Comparison of ENCODE assay signal across 14 cellular contexts in the genomic region with DNA sequence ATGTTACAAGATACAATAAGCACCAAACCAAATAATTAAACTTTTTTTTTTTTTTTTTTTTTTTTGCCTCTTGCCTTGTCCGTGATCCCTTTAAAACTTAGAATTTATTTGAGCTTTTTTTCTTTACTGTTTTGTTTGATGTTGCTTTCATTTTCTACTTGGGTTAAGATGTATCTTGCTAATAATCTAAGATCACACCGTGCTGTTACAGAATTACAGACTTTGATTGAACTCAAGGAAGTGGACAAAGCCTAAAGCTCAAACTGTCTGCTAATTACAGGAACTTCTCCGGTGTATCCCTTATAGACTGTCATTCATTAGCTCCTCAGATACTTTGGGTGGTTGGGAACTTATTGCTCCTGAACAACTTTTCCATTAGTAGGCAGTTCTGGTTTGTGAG. TPM values are rescaled to one million over a fixed set of nuclear protein-coding genes. Genes with fewer than 3 reads are reported as not detected.
A peak's percentile ranks its signal among the peaks of the same experiment; 100 is the strongest.
DNase-seq lines count a peak whose midpoint lies in the region; ATAC-seq and TF ChIP-seq lines count a peak whose summit lies in the region.
"Had no signal": no experiment of that assay in that cellular context is flagged by ENCODE, and none has a peak within 500 bp of the region (broad histone marks: within the 10 kb centered on the region; RNA-seq: fewer than 3 reads in every experiment).

No MANE protein-coding gene starts in this region.

- H3K27ac Mint-ChIP-seq in activated CD4-positive, alpha-beta T cell treated with anti-CD3 and anti-CD28 coated beads, Interleukin-2, amount 10 ng/mL, durations not matched to agents 7 days and 5 days, result peak overlapping the region; percentile 94
- peak overlapping the region; percentile 96 for H3K27ac Mint-ChIP-seq in activated naive CD8-positive, alpha-beta T cell treated with anti-CD3 and anti-CD28 coated beads, Interleukin-2, amount 10 ng/mL, durations not matched to agents 7 days and 5 days
- peak overlapping the region; percentile 92 to 94 for H3K27ac Mint-ChIP-seq in natural killer cell

- no peaks in the 10 kb centered on the region for H3F3A ChIP-seq in OCI-LY1 (ENCODE audit: insufficient read depth, low read length)

- peaks cover 16% of the 10 kb centered on the region for H3K9me3 Mint-ChIP-seq in activated CD4-positive, alpha-beta T cell treated with anti-CD3 and anti-CD28 coated beads, Interleukin-2, amount 10 ng/mL, durations not matched to agents 7 days and 5 days
- peaks cover 5% of the 10 kb centered on the region for H3K9me3 Mint-ChIP-seq in activated naive CD8-positive, alpha-beta T cell treated with anti-CD3 and anti-CD28 coated beads, Interleukin-2, amount 10 ng/mL, durations not matched to agents 7 days and 5 days
- no peaks in the 10 kb centered on the region for H3K9me3 Mint-ChIP-seq in natural killer cell

- ATAC-seq in activated naive CD8-positive, alpha-beta T cell treated with anti-CD3 and anti-CD28 coated beads, Interleukin-2, amount 10 ng/mL, durations not matched to agents 7 days and 5 days (ENCODE audit: low read depth), result peak; percentile 12
- ATAC-seq in natural killer cell (peak; percentile 5 to 33 (median 15)), GM19395 (IDR thresholded peaks at IDR 0.05; ENCODE audit: unreplicated experiment) (no peak)

- no peak overlapping the region for H3K9ac ChIP-seq in OCI-LY1 (ENCODE audit: low read length)

- no peaks in the 10 kb centered on the region for H3K27me3 ChIP-seq in OCI-LY1 (ENCODE audit: insufficient read depth, low read length)
- H3K27me3 ChIP-seq: esophagus muscularis mucosa had no signal

- CTCF ChIA-PET in activated CD4-positive, alpha-beta T cell treated with anti-CD3 and anti-CD28 coated beads, Interleukin-2, amount 10 ng/mL, durations not matched to agents 7 days and 5 days (lab: Charles Lee), result interaction anchor here (1.1 to 1.8 kb wide), 5 partner anchors 14 to 103 kb away, joined by 3 to 7 read pairs (median 3); a partner anchor contains a TSS

- peaks cover 12% of the 10 kb centered on the region for H3K36me3 ChIP-seq in OCI-LY1 (ENCODE audit: insufficient read depth, low read length)
- H3K36me3 ChIP-seq: esophagus muscularis mucosa had no signal

- peak overlapping the region; percentile 68 for H3K4me3 Mint-ChIP-seq in activated CD4-positive, alpha-beta T cell treated with anti-CD3 and anti-CD28 coated beads, Interleukin-2, amount 10 ng/mL, durations not matched to agents 7 days and 5 days
- H3K4me3 Mint-ChIP-seq in activated naive CD8-positive, alpha-beta T cell treated with anti-CD3 and anti-CD28 coated beads, Interleukin-2, amount 10 ng/mL, durations not matched to agents 7 days and 5 days, result peak overlapping the region; percentile 80
- peak overlapping the region; percentile 88 for H3K4me3 Mint-ChIP-seq in natural killer cell

- TF ChIP-seq CTCF in OCI-LY1 (IDR thresholded peaks at IDR 0.05; ENCODE audit: low read length) (no peak), natural killer cell (IDR thresholded peaks at IDR 0.05) (no peak)

- POLR2A ChIA-PET in activated CD4-positive, alpha-beta T cell treated with anti-CD3 and anti-CD28 coated beads, Interleukin-2, amount 10 ng/mL, durations not matched to agents 7 days and 5 days (lab: Charles Lee), result interaction anchor here (0.6 kb wide), 2 partner anchors 15 to 54 kb away, joined by 3 to 8 read pairs; no protein-coding TSS in a partner anchor
- POLR2A ChIA-PET in activated naive CD8-positive, alpha-beta T cell treated with anti-CD3 and anti-CD28 coated beads, Interleukin-2, amount 10 ng/mL, durations not matched to agents 7 days and 5 days (lab: Charles Lee), result interaction anchor here (0.7 to 9.2 kb wide), 11 partner anchors 12 to 1592 kb away, joined by 3 to 209 read pairs (median 5); a partner anchor contains a TSS

- H3K27me3 Mint-ChIP-seq in activated CD4-positive, alpha-beta T cell treated with anti-CD3 and anti-CD28 coated beads, Interleukin-2, amount 10 ng/mL, durations not matched to agents 7 days and 5 days, result no peaks in the 10 kb centered on the region
- no peaks in the 10 kb centered on the region for H3K27me3 Mint-ChIP-seq in activated naive CD8-positive, alpha-beta T cell treated with anti-CD3 and anti-CD28 coated beads, Interleukin-2, amount 10 ng/mL, durations not matched to agents 7 days and 5 days
- H3K27me3 Mint-ChIP-seq in natural killer cell (ENCODE audit: low read depth in 2 of 2), result no peaks in the 10 kb centered on the region

- no peak for DNase-seq in activated CD4-positive, alpha-beta T cell treated with anti-CD3 and anti-CD28 coated beads, Interleukin-2, amount 10 ng/mL, durations not matched to agents 7 days and 5 days
- DNase-seq in activated CD4-positive, alpha-beta T cell treated with anti-CD3 and anti-CD28 coated beads, Interleukin-2, amount 50 U/mL, for 48 hours, result no peak
- DNase-seq in activated naive CD8-positive, alpha-beta T cell treated with anti-CD3 and anti-CD28 coated beads, Interleukin-2, amount 10 ng/mL, durations not matched to agents 7 days and 5 days, result no peak
- no peak for DNase-seq in natural killer cell
- DNase-seq in HPDE6-E6E7 (ENCODE audit: extremely low spot score), result no peak
- no peak for DNase-seq in kidney tubule cell (ENCODE audit: low spot score)
- DNase-seq: cortex of kidney, GF-D8, MV-4-11, NCI-H2107, NCI-H69 had no signal

- H3K9me3 ChIP-seq in OCI-LY1 (ENCODE audit: low read length), result no peaks in the 10 kb centered on the region
- H3K9me3 ChIP-seq: esophagus muscularis mucosa had no signal

- H3K36me3 Mint-ChIP-seq in activated CD4-positive, alpha-beta T cell treated with anti-CD3 and anti-CD28 coated beads, Interleukin-2, amount 10 ng/mL, durations not matched to agents 7 days and 5 days (ENCODE audit: low read depth), result peaks cover 32% of the 10 kb centered on the region
- peaks cover 29% of the 10 kb centered on the region for H3K36me3 Mint-ChIP-seq in activated naive CD8-positive, alpha-beta T cell treated with anti-CD3 and anti-CD28 coated beads, Interleukin-2, amount 10 ng/mL, durations not matched to agents 7 days and 5 days
- no peaks in the 10 kb centered on the region for H3K36me3 Mint-ChIP-seq in natural killer cell

- no peaks in the 10 kb centered on the region for H4K20me1 ChIP-seq in OCI-LY1 (ENCODE audit: insufficient read depth, low read length)

- peaks cover 74% of the 10 kb centered on the region for H3K4me1 Mint-ChIP-seq in activated CD4-positive, alpha-beta T cell treated with anti-CD3 and anti-CD28 coated beads, Interleukin-2, amount 10 ng/mL, durations not matched to agents 7 days and 5 days
- peaks cover 48% of the 10 kb centered on the region for H3K4me1 Mint-ChIP-seq in activated naive CD8-positive, alpha-beta T cell treated with anti-CD3 and anti-CD28 coated beads, Interleukin-2, amount 10 ng/mL, durations not matched to agents 7 days and 5 days
- H3K4me1 Mint-ChIP-seq in natural killer cell, result peaks cover 72 to 76% of the 10 kb centered on the region in 2 donors

- H3K9me2 ChIP-seq in OCI-LY1 (ENCODE audit: low read depth, low read length), result no peaks in the 10 kb centered on the region

- no peak overlapping the region for H3K27ac ChIP-seq in OCI-LY1 (ENCODE audit: low read depth, low read length, poor library complexity, severe bottlenecking)

- no peak overlapping the region for H2AFZ ChIP-seq in OCI-LY1 (ENCODE audit: low read length)

- H3K4me3 ChIP-seq in OCI-LY1 (ENCODE audit: low read depth, low read length, poor library complexity, severe bottlenecking), result no peak overlapping the region
- H3K4me3 ChIP-seq: esophagus muscularis mucosa had no signal

- intact Hi-C loops in natural killer cell (cut with micrococcal nuclease), result loop anchor here (2.0 kb wide), 1 partner anchor 14 kb away; no protein-coding TSS in a partner anchor

- H3K4me2 ChIP-seq in OCI-LY1 (ENCODE audit: low read length), result peak overlapping the region; percentile 58; the same call in 1 of the 2 replicates

- peaks cover 71% of the 10 kb centered on the region for H3K79me2 ChIP-seq in OCI-LY1 (ENCODE audit: insufficient read depth, low read length)

- peaks cover 53% of the 10 kb centered on the region for H3K4me1 ChIP-seq in OCI-LY1 (ENCODE audit: insufficient read depth, low read length, severe bottlenecking)

RNA-seq across cellular contexts. Expression of a gene that starts 26.5 kb away (rescaled TPM):
- 10 to 100 TPM; 56.2 to 61.0 TPM for total RNA-seq in activated CD4-positive, alpha-beta T cell treated with anti-CD3 and anti-CD28 coated beads, Interleukin-2, amount 10 ng/mL, durations not matched to agents 7 days and 5 days
- 10 to 100 TPM; 70.2 to 75.2 TPM for total RNA-seq in activated naive CD8-positive, alpha-beta T cell treated with anti-CD3 and anti-CD28 coated beads, Interleukin-2, amount 10 ng/mL, durations not matched to agents 7 days and 5 days
- total RNA-seq in natural killer cell, result 100 to 1,000 TPM in 2 of 3 donors, 10 to 100 TPM in 1; 98.3 to 104 (median 100) TPM
